ENCODE assay signal across 22 cellular contexts in genomic region chr12:13313886-13314285, GRCh38.
DNase-seq lines count a peak whose midpoint lies in the region; TF ChIP-seq lines count a peak whose summit lies in the region.
"Had no signal": no experiment of that assay in that cellular context is flagged by ENCODE, and none has a peak within 500 bp of the region (broad histone marks: within the 10 kb centered on the region; RNA-seq: fewer than 3 reads in every experiment).

No MANE protein-coding gene starts in this region.

- no peak overlapping the region for H3K4me3 ChIP-seq in SJCRH30
- no peak overlapping the region for H3K4me3 ChIP-seq in adipocyte (ENCODE audit: low read length)
- H3K4me3 ChIP-seq in PC-9: no peak overlapping the region
- H3K4me3 ChIP-seq: A549; BLaER1 treated with 17β-estradiol and CSF1 and Interleukin-3, amounts not matched to agents 10 nM and 100 nM; GM23248 had no signal

- peaks cover 10% of the 10 kb centered on the region for H3K36me3 Mint-ChIP-seq in type B pancreatic cell
- H3K36me3 Mint-ChIP-seq in activated T-cell treated with anti-CD3 and anti-CD28 coated beads, Interleukin-2, amount 50 U/mL, for 24 hours (ENCODE audit: low read depth): no peaks in the 10 kb centered on the region
- H3K36me3 Mint-ChIP-seq: CD14-positive monocyte; CD8-positive, alpha-beta memory T cell had no signal

- H2AFZ ChIP-seq in PC-9: no peak overlapping the region
- H2AFZ ChIP-seq: GM23248 had no signal

- DNase-seq in SJCRH30 (peak; percentile 43 to 67), adipocyte (ENCODE audit: low read depth) (peak; percentile 3), kidney tubule cell (ENCODE audit: low spot score) (peak; percentile 14), type B pancreatic cell (ENCODE audit: extremely low spot score, unreplicated experiment) (no peak), PC-9 (no peak), SKM-1 (lab: John Stamatoyannopoulos, UW; ENCODE audit: unreplicated experiment) (no peak)
- no peak for DNase-seq in activated T-cell treated with anti-CD3 and anti-CD28 coated beads, Interleukin-2, amount 50 U/mL, for 24 hours
- DNase-seq: 8988T; ACHN; AML-193; BE2C; CD4-positive, alpha-beta T cell; CD8-positive, alpha-beta memory T cell; DMS 273 treated with DMSO at 0.1 percent for 48 hours; DMS79; GF-D8; GM23248; H7; HCEC 1CT had no signal

- peaks cover 4% of the 10 kb centered on the region for H3K4me1 Mint-ChIP-seq in type B pancreatic cell (ENCODE audit: unreplicated experiment)
- no peaks in the 10 kb centered on the region for H3K4me1 Mint-ChIP-seq in activated T-cell treated with anti-CD3 and anti-CD28 coated beads, Interleukin-2, amount 50 U/mL, for 24 hours (ENCODE audit: low read depth)
- H3K4me1 Mint-ChIP-seq: CD14-positive monocyte; CD8-positive, alpha-beta memory T cell had no signal

- CTCF ChIA-PET in PC-9 (lab: Charles Lee): no interaction called here

- H3K36me3 ChIP-seq in SJCRH30 (no peaks in the 10 kb centered on the region), adipocyte (ENCODE audit: control insufficient read depth, insufficient read depth, low read length, severe bottlenecking) (no peaks in the 10 kb centered on the region), PC-9 (ENCODE audit: low read depth) (no peaks in the 10 kb centered on the region)
- H3K36me3 ChIP-seq: BE2C; BLaER1 treated with 17β-estradiol and CSF1 and Interleukin-3, amounts not matched to agents 10 nM and 100 nM had no signal

- POLR2A ChIA-PET in PC-9 (lab: Charles Lee; ENCODE audit: unreplicated experiment): no interaction called here

- H3K9me3 Mint-ChIP-seq in type B pancreatic cell: peaks cover 11% of the 10 kb centered on the region
- H3K9me3 Mint-ChIP-seq in activated T-cell treated with anti-CD3 and anti-CD28 coated beads, Interleukin-2, amount 50 U/mL, for 24 hours: no peaks in the 10 kb centered on the region
- H3K9me3 Mint-ChIP-seq: CD8-positive, alpha-beta memory T cell had no signal

- no peak overlapping the region for H3K4me3 Mint-ChIP-seq in type B pancreatic cell
- H3K4me3 Mint-ChIP-seq in activated T-cell treated with anti-CD3 and anti-CD28 coated beads, Interleukin-2, amount 50 U/mL, for 24 hours: no peak overlapping the region
- H3K4me3 Mint-ChIP-seq: CD14-positive monocyte; CD4-positive, alpha-beta T cell; CD8-positive, alpha-beta memory T cell had no signal

- H3K27ac Mint-ChIP-seq in type B pancreatic cell: peak overlapping the region; percentile 11
- no peak overlapping the region for H3K27ac Mint-ChIP-seq in activated T-cell treated with anti-CD3 and anti-CD28 coated beads, Interleukin-2, amount 50 U/mL, for 24 hours
- H3K27ac Mint-ChIP-seq: CD14-positive monocyte; CD4-positive, alpha-beta T cell; CD8-positive, alpha-beta memory T cell had no signal

- no peaks in the 10 kb centered on the region for H4K20me1 ChIP-seq in PC-9 (ENCODE audit: insufficient read depth)
- H4K20me1 ChIP-seq: BLaER1 treated with 17β-estradiol and CSF1 and Interleukin-3, amounts not matched to agents 10 nM and 100 nM had no signal

- peaks cover 10% of the 10 kb centered on the region for H3K27me3 Mint-ChIP-seq in type B pancreatic cell
- peaks cover 27% of the 10 kb centered on the region for H3K27me3 Mint-ChIP-seq in activated T-cell treated with anti-CD3 and anti-CD28 coated beads, Interleukin-2, amount 50 U/mL, for 24 hours

- no peaks in the 10 kb centered on the region for H3K79me2 ChIP-seq in PC-9 (ENCODE audit: low read depth)

- H3K9me2 ChIP-seq in PC-9 (ENCODE audit: insufficient read depth): no peaks in the 10 kb centered on the region

- TF ChIP-seq CTCF in type B pancreatic cell (conservative IDR thresholded peaks at IDR 0.05) (no peak), PC-9 (conservative IDR thresholded peaks at IDR 0.05) (no peak)

- H3K4me1 ChIP-seq in SJCRH30 (peaks cover 19% of the 10 kb centered on the region), adipocyte (ENCODE audit: control insufficient read depth, insufficient read depth, low read length) (peaks cover 5% of the 10 kb centered on the region), PC-9 (replicated peaks; ENCODE audit: insufficient read depth) (no peaks in the 10 kb centered on the region)
- H3K4me1 ChIP-seq: A549, BE2C had no signal

- intact Hi-C loops in PC-9 (cut with micrococcal nuclease; ENCODE audit: unreplicated experiment): no loop called here

- 0 out of 2 replicates have a peak, but pooled peaks cover 3% of the 10 kb centered on the region for H3F3A ChIP-seq in PC-9 (ENCODE audit: insufficient read depth, low read depth)

- peaks cover 7% of the 10 kb centered on the region; the same call in 1 of the 2 replicates for H3K9me3 ChIP-seq in SJCRH30 (replicated peaks)
- no peaks in the 10 kb centered on the region for H3K9me3 ChIP-seq in adipocyte (ENCODE audit: control insufficient read depth, low read length)
- H3K9me3 ChIP-seq in PC-9 (ENCODE audit: insufficient read depth, low read depth): 0 out of 2 replicates have a peak, but pooled peaks cover 9% of the 10 kb centered on the region
- H3K9me3 ChIP-seq: BE2C had no signal

- H3K27me3 ChIP-seq in SJCRH30 (no peaks in the 10 kb centered on the region), adipocyte (replicated peaks; ENCODE audit: control insufficient read depth, insufficient read depth, low read length) (no peaks in the 10 kb centered on the region), PC-9 (ENCODE audit: insufficient read depth, low read depth) (no peaks in the 10 kb centered on the region)
- H3K27me3 ChIP-seq: BLaER1 treated with 17β-estradiol and CSF1 and Interleukin-3, amounts not matched to agents 10 nM and 100 nM had no signal

- BruUV-seq in PC-9 (replicated peaks; lab: Mats Ljungman, UMichigan): no TSS peak

- H3K4me2 ChIP-seq in PC-9: no peak overlapping the region
- H3K4me2 ChIP-seq: A549; BLaER1 treated with 17β-estradiol and CSF1 and Interleukin-3, amounts not matched to agents 10 nM and 100 nM had no signal

- H3K9ac ChIP-seq in adipocyte (ENCODE audit: low read length): no peak overlapping the region
- H3K9ac ChIP-seq: BLaER1 treated with 17β-estradiol and CSF1 and Interleukin-3, amounts not matched to agents 10 nM and 100 nM; GM23248 had no signal

- H3K27ac ChIP-seq in SJCRH30 (peak overlapping the region; percentile 59), PC-9 (no peak overlapping the region)
- H3K27ac ChIP-seq: A549; BLaER1 treated with 17β-estradiol and CSF1 and Interleukin-3, amounts not matched to agents 10 nM and 100 nM; GM23248 had no signal

Comparison
In these comparisons a context has a peak if more than half of its experiments do, and no peak if none do; other contexts are left out.
1. DNase-seq: peak in SJCRH30 (2 of 2), adipocyte (single experiment) and kidney tubule cell (single experiment); none in type B pancreatic cell (single experiment), PC-9 (0 of 2), activated T-cell treated with anti-CD3 and anti-CD28 coated beads, Interleukin-2, amount 50 U/mL, for 24 hours (single experiment) and SKM-1 (single experiment).